ENCODE assay signal across 1 cellular context in genomic region chr12:109477185-109477962, GRCh38.
TF ChIP-seq lines count a peak whose summit lies in the region.

TSS of gene KCTD10 (minus strand) at chr12:109477300. CDS start at chr12:109477262, 38 bp downstream.
TSS of gene UBE3B (plus strand) at chr12:109477634. CDS start at chr12:109483552, 5,918 bp downstream.

TF ChIP-seq in HepG2, 621 proteins besides CTCF, POLR2A, EP300 and RAD21 (continued from another document and continues in another):
- TF ChIP-seq TBX2 (CRISPR knock-in tag; IDR thresholded peaks at IDR 0.05; ENCODE audit: borderline replicate concordance) (peak; percentile 82), ZSCAN20 (CRISPR knock-in tag; IDR thresholded peaks at IDR 0.05; ENCODE audit: borderline replicate concordance) (0 out of 2 replicates have a peak, but pooled peaks have one; percentile 43), ZNF430 (CRISPR knock-in tag; IDR thresholded peaks at IDR 0.05) (no peak), SMAD3 (CRISPR knock-in tag; IDR thresholded peaks at IDR 0.05) (peak; percentile 77; the same call in 1 of the 2 replicates), CENPT (CRISPR knock-in tag; IDR thresholded peaks at IDR 0.05; ENCODE audit: low read depth) (no peak), ARNTL (CRISPR knock-in tag; IDR thresholded peaks at IDR 0.05) (peak; percentile 46; the same call in 1 of the 2 replicates), SAP130 (CRISPR knock-in tag; IDR thresholded peaks at IDR 0.05; ENCODE audit: low read depth) (peak; percentile 77), YEATS2 (CRISPR knock-in tag; IDR thresholded peaks at IDR 0.05; ENCODE audit: borderline replicate concordance) (peak; percentile 85), ZNF274 (CRISPR knock-in tag; IDR thresholded peaks at IDR 0.05) (peak; percentile 60; the same call in 1 of the 2 replicates), MLXIP (CRISPR knock-in tag; IDR thresholded peaks at IDR 0.05; ENCODE audit: borderline replicate concordance) (0 out of 2 replicates have a peak, but pooled peaks have one; percentile 59), ZNF614 (CRISPR knock-in tag; IDR thresholded peaks at IDR 0.05; ENCODE audit: borderline replicate concordance) (peak; percentile 65; the same call in 1 of the 2 replicates), NFYB (CRISPR knock-in tag; IDR thresholded peaks at IDR 0.05) (no peak; the same call in 1 of the 2 replicates), ZHX2 (IDR thresholded peaks at IDR 0.05; ENCODE audit: low read depth) (peak; percentile 71), ZHX2 (CRISPR knock-in tag; IDR thresholded peaks at IDR 0.05; ENCODE audit: borderline replicate concordance) (0 out of 2 replicates have a peak, but pooled peaks have one; percentile 67), RARA (CRISPR knock-in tag; IDR thresholded peaks at IDR 0.05) (peak; percentile 1; the same call in 1 of the 2 replicates), STAT6 (CRISPR knock-in tag; IDR thresholded peaks at IDR 0.05; ENCODE audit: borderline replicate concordance) (no peak), ZNF317 (CRISPR knock-in tag; IDR thresholded peaks at IDR 0.05) (peak; percentile 89), KLF15 (CRISPR knock-in tag; IDR thresholded peaks at IDR 0.05; ENCODE audit: borderline replicate concordance) (peak; percentile 70; the same call in 1 of the 2 replicates), KIAA2018 (CRISPR knock-in tag; IDR thresholded peaks at IDR 0.05; ENCODE audit: borderline replicate concordance) (0 out of 2 replicates have a peak, but pooled peaks have one; percentile 49), ESRRA (CRISPR knock-in tag; IDR thresholded peaks at IDR 0.05; ENCODE audit: low read depth) (peak; percentile 79; the same call in 1 of the 2 replicates), ZNF816 (CRISPR knock-in tag; IDR thresholded peaks at IDR 0.05; ENCODE audit: borderline replicate concordance) (peak; percentile 64; the same call in 1 of the 2 replicates)
